ENCODE assay signal across 15 cellular contexts in the genomic region with DNA sequence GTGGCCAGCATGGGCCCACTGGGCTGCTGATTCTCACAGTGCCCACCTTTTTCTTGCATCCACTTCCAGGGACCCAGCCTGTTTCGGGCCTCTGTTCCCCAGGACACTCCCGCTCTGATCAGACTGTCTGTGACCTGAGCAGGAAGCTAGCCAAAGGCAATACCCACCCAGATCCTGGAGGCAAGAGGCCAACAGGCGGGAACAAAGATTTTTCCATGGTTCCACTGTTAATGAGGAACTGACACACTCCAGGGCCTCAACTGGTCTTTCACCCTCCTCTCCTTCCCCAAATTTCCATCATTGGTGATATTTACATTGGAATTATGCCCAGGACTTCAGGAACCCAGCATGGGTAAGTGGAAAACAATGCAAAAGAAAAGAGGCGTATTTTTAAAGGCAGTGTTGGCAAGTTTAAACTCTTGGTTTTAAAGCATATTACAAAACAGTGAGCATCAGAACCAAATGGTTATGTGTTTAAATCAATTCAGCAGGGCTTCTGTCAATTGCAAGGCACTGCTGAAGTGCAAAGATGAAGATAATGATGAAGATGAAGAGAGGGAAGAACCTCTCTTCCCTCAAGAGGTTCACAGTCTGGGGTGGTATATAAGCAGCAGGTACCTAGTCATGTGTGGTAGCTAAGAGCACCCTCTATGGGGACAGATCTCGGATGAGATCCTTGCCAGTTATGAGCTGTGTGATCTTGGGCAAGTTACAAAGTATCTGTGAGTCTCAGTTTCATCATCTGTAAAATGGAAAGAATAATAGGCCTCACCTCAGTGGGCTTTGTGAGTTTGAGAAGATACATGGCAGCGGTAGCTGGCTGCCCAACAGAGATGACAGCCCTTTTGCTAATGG. TPM values are rescaled to one million over a fixed set of nuclear protein-coding genes. Genes with fewer than 3 reads are reported as not detected.
DNase-seq lines count a peak whose midpoint lies in the region; ATAC-seq and TF ChIP-seq lines count a peak whose summit lies in the region.
"Had no signal": no experiment of that assay in that cellular context is flagged by ENCODE, and none has a peak within 500 bp of the region (broad histone marks: within the 10 kb centered on the region; RNA-seq: fewer than 3 reads in every experiment).

No MANE protein-coding gene starts in this region.

- H3K36me3 ChIP-seq in colonic mucosa, result no peaks in the 10 kb centered on the region
- no peaks in the 10 kb centered on the region for H3K36me3 ChIP-seq in mucosa of descending colon (ENCODE audit: low read depth)
- no peaks in the 10 kb centered on the region for H3K36me3 ChIP-seq in aorta (ENCODE audit: control insufficient read depth in 1 of 2, insufficient read depth in 2 of 2, low read length in 1 of 2)

- no peaks in the 10 kb centered on the region for H3K27me3 Mint-ChIP-seq in stimulated activated naive CD8-positive, alpha-beta T cell treated with anti-CD3 and anti-CD28 coated beads, Interleukin-15, Interleukin-2, amounts not matched to agents 100 ng/mL and 50 ng/mL, for 24 hours

- intact Hi-C loops in colonic mucosa (cut with DNase I), result no loop called here
- intact Hi-C loops in mucosa of descending colon (cut with DNase I, micrococcal nuclease), result no loop called here
- intact Hi-C loops in aorta (cut with DNase I), result no loop called here

- H3K9me3 Mint-ChIP-seq in stimulated activated naive CD8-positive, alpha-beta T cell treated with anti-CD3 and anti-CD28 coated beads, Interleukin-15, Interleukin-2, amounts not matched to agents 100 ng/mL and 50 ng/mL, for 24 hours, result no peaks in the 10 kb centered on the region

- peak overlapping the region; percentile 45 for H3K27ac Mint-ChIP-seq in stimulated activated naive CD8-positive, alpha-beta T cell treated with anti-CD3 and anti-CD28 coated beads, Interleukin-15, Interleukin-2, amounts not matched to agents 100 ng/mL and 50 ng/mL, for 24 hours

- peaks cover 23% of the 10 kb centered on the region for H3K4me1 ChIP-seq in colonic mucosa
- peaks cover 15% of the 10 kb centered on the region for H3K4me1 ChIP-seq in mucosa of descending colon (ENCODE audit: low read depth)
- no peaks in the 10 kb centered on the region for H3K4me1 ChIP-seq in aorta (ENCODE audit: control insufficient read depth in 1 of 2, insufficient read depth in 2 of 2, low read length in 2 of 2)

- H3K9ac ChIP-seq in colonic mucosa (ENCODE audit: low read depth in 2 of 2, low read length in 2 of 2), result peak overlapping the region in 1 of 2 donors; percentile 70

- no peak for DNase-seq in stimulated activated naive CD8-positive, alpha-beta T cell treated with anti-CD3 and anti-CD28 coated beads, Interleukin-15, Interleukin-2, amounts not matched to agents 100 U/mL and 50 U/mL, for 24 hours
- peak; percentile 91 for DNase-seq in colonic mucosa
- peak; percentile 63 to 88 (median 79) for DNase-seq in mucosa of descending colon
- DNase-seq in aorta, result peak; percentile 54 to 56
- DNase-seq in COLO829 (ENCODE audit: low spot score), result no peak
- DNase-seq: activated CD4-positive, alpha-beta T cell treated with anti-CD3 and anti-CD28 coated beads, Interleukin-2, amount 50 U/mL, for 48 hours; amygdala; NCI-H146; NCI-H526; occipital lobe; SIG-M5 had no signal

- no peak for ATAC-seq in stimulated activated naive CD8-positive, alpha-beta T cell treated with anti-CD3 and anti-CD28 coated beads, Interleukin-15, Interleukin-2, amounts not matched to agents 100 U/mL and 50 U/mL, for 24 hours
- peak; percentile 67 for ATAC-seq in mucosa of descending colon
- peak; percentile 60 for ATAC-seq in aorta (ENCODE audit: low FRiP score)
- no peak for ATAC-seq in GM18867 (IDR thresholded peaks at IDR 0.05; ENCODE audit: unreplicated experiment)
- no peak for ATAC-seq in HG03025 (IDR thresholded peaks at IDR 0.05; ENCODE audit: low FRiP score, unreplicated experiment)

- TF ChIP-seq CTCF in colonic mucosa (IDR thresholded peaks at IDR 0.05) (no peak), mucosa of descending colon (IDR thresholded peaks at IDR 0.05) (no peak)

- peaks cover 2% of the 10 kb centered on the region for H3K4me1 Mint-ChIP-seq in stimulated activated naive CD8-positive, alpha-beta T cell treated with anti-CD3 and anti-CD28 coated beads, Interleukin-15, Interleukin-2, amounts not matched to agents 100 ng/mL and 50 ng/mL, for 24 hours (ENCODE audit: low read depth)

- H3K4me3 ChIP-seq in colonic mucosa (no peak overlapping the region), mucosa of descending colon (no peak overlapping the region), aorta (ENCODE audit: low read length in 2 of 2) (no peak overlapping the region)
- H3K4me3 ChIP-seq: dorsolateral prefrontal cortex had no signal

- no peaks in the 10 kb centered on the region for H3K27me3 ChIP-seq in colonic mucosa
- H3K27me3 ChIP-seq in aorta (ENCODE audit: control insufficient read depth in 1 of 2, insufficient read depth in 2 of 2, low read length in 1 of 2), result no peaks in the 10 kb centered on the region
- H3K27me3 ChIP-seq: dorsolateral prefrontal cortex had no signal

- no peaks in the 10 kb centered on the region for H3K9me3 ChIP-seq in colonic mucosa
- peaks cover 6% of the 10 kb centered on the region for H3K9me3 ChIP-seq in mucosa of descending colon
- no peaks in the 10 kb centered on the region for H3K9me3 ChIP-seq in aorta (ENCODE audit: control insufficient read depth, low read length)

- no peak overlapping the region for H3K4me3 Mint-ChIP-seq in stimulated activated naive CD8-positive, alpha-beta T cell treated with anti-CD3 and anti-CD28 coated beads, Interleukin-15, Interleukin-2, amounts not matched to agents 100 ng/mL and 50 ng/mL, for 24 hours

- WGBS in aorta, 2 donors, result 44 to 56% methylated on average over 6 of the region's 6 CpGs

- H3K36me3 Mint-ChIP-seq in stimulated activated naive CD8-positive, alpha-beta T cell treated with anti-CD3 and anti-CD28 coated beads, Interleukin-15, Interleukin-2, amounts not matched to agents 100 ng/mL and 50 ng/mL, for 24 hours (ENCODE audit: low read depth), result no peaks in the 10 kb centered on the region

- H3K27ac ChIP-seq in colonic mucosa, result peak overlapping the region; percentile 80
- no peak overlapping the region for H3K27ac ChIP-seq in aorta (ENCODE audit: low read depth in 1 of 2, low read length in 2 of 2)
- H3K27ac ChIP-seq: dorsolateral prefrontal cortex had no signal

RNA-seq across cellular contexts. Expression of a gene that starts 14.4 kb away (rescaled TPM):
- total RNA-seq in colonic mucosa (100 to 1,000 TPM; 197 to 308 TPM), mucosa of descending colon (100 to 1,000 TPM in 2 of 3 donors, 10 to 100 TPM in 1; 72.8 to 253 (median 247) TPM), aorta (10 to 100 TPM; 28.7 to 32.1 TPM)
- 10 to 100 TPM in 1 of 2 donors, 1 to 10 TPM in 1; 7.5 to 88.7 TPM for polyA plus RNA-seq in aorta

Comparison
In these comparisons a context has a peak if more than half of its experiments do, and no peak if none do; other contexts are left out.
1. ATAC-seq: peak in mucosa of descending colon (single experiment) and aorta (single experiment); none in stimulated activated naive CD8-positive, alpha-beta T cell treated with anti-CD3 and anti-CD28 coated beads, Interleukin-15, Interleukin-2, amounts not matched to agents 100 U/mL and 50 U/mL, for 24 hours (single experiment), GM18867 (single experiment) and HG03025 (single experiment).
2. DNase-seq: peak in colonic mucosa (single experiment), mucosa of descending colon (3 of 3) and aorta (2 of 2); none in stimulated activated naive CD8-positive, alpha-beta T cell treated with anti-CD3 and anti-CD28 coated beads, Interleukin-15, Interleukin-2, amounts not matched to agents 100 U/mL and 50 U/mL, for 24 hours (single experiment) and COLO829 (single experiment).